In the genomic region with DNA sequence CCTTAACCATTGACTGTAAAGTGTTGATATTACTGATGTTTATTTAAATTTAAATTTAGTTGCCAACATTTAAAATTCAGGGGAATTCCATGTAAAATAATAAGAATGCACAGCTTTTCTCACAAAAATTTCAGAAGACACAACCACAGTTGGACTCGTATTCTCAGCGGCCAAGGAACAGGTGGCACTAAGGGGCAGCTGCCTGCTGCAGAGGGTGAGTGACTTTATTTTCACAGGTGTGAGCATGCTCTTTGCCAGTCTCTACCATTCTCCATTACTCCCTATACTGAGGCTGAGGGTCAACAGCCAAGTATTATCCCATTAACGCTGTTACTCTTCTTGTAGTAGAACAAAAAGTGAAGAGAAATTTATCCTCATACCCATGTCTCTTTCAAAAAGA, we compare ENCODE assay signal across 18 cellular contexts.
"Had no signal": no experiment of that assay in that cellular context is flagged by ENCODE, and none has a peak within 500 bp of the region (broad histone marks: within the 10 kb centered on the region; RNA-seq: fewer than 3 reads in every experiment).

No MANE protein-coding gene starts in this region.

- H3K27ac Mint-ChIP-seq: dendritic cell treated with granulocyte-macrophage colony-stimulating factor and Interleukin-4, amounts not matched to agents 40 ng/mL and 50 ng/mL, for 4 days; effector memory CD8-positive, alpha-beta T cell; naive B cell; nephron progenitor cell had no signal

- DNase-seq: effector memory CD8-positive, alpha-beta T cell; gastrocnemius medialis; heart right ventricle; hypothalamus; mammary epithelial cell; naive B cell; nephron progenitor cell; posterior cingulate gyrus; right cardiac atrium; stimulated activated CD4-positive, alpha-beta T cell treated with anti-CD3 and anti-CD28 coated beads, Interleukin-2, amount 100 ng/mL, for 48 hours; stimulated activated naive CD4-positive, alpha-beta T cell treated with Interleukin-2 at 50 U/mL for 16 hours; thyroid gland; upper lobe of left lung; uterus had no signal

- H3K27me3 ChIP-seq: esophagus muscularis mucosa, gastrocnemius medialis, thyroid gland, upper lobe of left lung, uterus had no signal

- H3K36me3 Mint-ChIP-seq: naive B cell had no signal

- H3K4me3 ChIP-seq: esophagus muscularis mucosa, gastrocnemius medialis, heart right ventricle, smooth muscle cell, thyroid gland, upper lobe of left lung, uterus had no signal

- H3K36me3 ChIP-seq: esophagus muscularis mucosa, gastrocnemius medialis, heart right ventricle, thyroid gland, upper lobe of left lung, uterus had no signal

- H3K4me3 Mint-ChIP-seq: dendritic cell treated with granulocyte-macrophage colony-stimulating factor and Interleukin-4, amounts not matched to agents 40 ng/mL and 50 ng/mL, for 4 days; effector memory CD8-positive, alpha-beta T cell; naive B cell; nephron progenitor cell had no signal

- H3K9me3 Mint-ChIP-seq: dendritic cell treated with granulocyte-macrophage colony-stimulating factor and Interleukin-4, amounts not matched to agents 40 ng/mL and 50 ng/mL, for 4 days; effector memory CD8-positive, alpha-beta T cell; naive B cell; nephron progenitor cell had no signal

- H3K27ac ChIP-seq: epithelial cell of prostate, esophagus muscularis mucosa, gastrocnemius medialis, heart right ventricle, thyroid gland, upper lobe of left lung, uterus had no signal

- H3K27me3 Mint-ChIP-seq: naive B cell had no signal

- H3K4me1 ChIP-seq: gastrocnemius medialis, thyroid gland, uterus had no signal

- H3K9me3 ChIP-seq: esophagus muscularis mucosa, gastrocnemius medialis, heart right ventricle, thyroid gland, upper lobe of left lung, uterus had no signal
